ENCODE assay signal across 16 cellular contexts in the genomic region with DNA sequence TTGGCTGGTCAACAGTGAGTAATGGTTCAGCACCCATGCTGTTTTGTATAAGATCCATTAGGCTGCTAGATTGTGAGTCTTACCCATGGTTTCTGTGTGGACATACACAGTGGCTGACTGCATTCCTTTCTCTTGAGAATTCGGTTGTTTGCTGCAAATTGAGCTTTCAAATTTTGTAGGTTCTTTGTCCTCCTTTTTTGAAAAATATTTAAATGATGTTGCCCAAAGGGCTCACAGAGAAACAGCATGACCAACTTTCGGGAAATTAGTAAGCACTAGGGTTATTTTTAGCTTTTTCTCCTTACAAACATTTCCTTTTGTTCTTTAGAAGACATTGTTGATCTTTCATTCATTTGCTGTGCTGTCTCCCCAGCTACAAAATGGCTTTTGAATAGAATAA.
DNase-seq lines count a peak whose midpoint lies in the region; ATAC-seq, FAIRE-seq and TF ChIP-seq lines count a peak whose summit lies in the region.
"Had no signal": no experiment of that assay in that cellular context is flagged by ENCODE, and none has a peak within 500 bp of the region (broad histone marks: within the 10 kb centered on the region; RNA-seq: fewer than 3 reads in every experiment).

No MANE protein-coding gene starts in this region.

- DNase-seq in GM19239 (ENCODE audit: insufficient read length, low spot score) (no peak), amniotic stem cell (lab: John Stamatoyannopoulos, UW) (peak; percentile 15), foreskin keratinocyte (peak; percentile 52 to 72), sciatic nerve (ENCODE audit: low spot score) (no peak), ecto neural progenitor cell (ENCODE audit: low spot score) (no peak), GM12891 (ENCODE audit: insufficient read length, low spot score) (no peak), NCI-H510A (lab: John Stamatoyannopoulos, UW) (no peak), aorta (no peak)
- DNase-seq: activated CD4-positive, alpha-beta T cell treated with anti-CD3 and anti-CD28 coated beads, Interleukin-2, amount 50 U/mL, for 1 hour; activated effector memory CD4-positive, alpha-beta T cell treated with Interleukin-2 at 50 U/mL for 16 hours; CD8-positive, alpha-beta T cell; heart left ventricle; Karpas-422; NCI-H2029; stimulated activated naive CD8-positive, alpha-beta T cell treated with anti-CD3 and anti-CD28 coated beads, Interleukin-15, amount 100 ng/mL, for 72 hours had no signal

- no peaks in the 10 kb centered on the region for H3K27me3 ChIP-seq in foreskin keratinocyte
- no peaks in the 10 kb centered on the region for H3K27me3 ChIP-seq in aorta (ENCODE audit: control insufficient read depth in 1 of 2, insufficient read depth in 2 of 2, low read length in 1 of 2)
- H3K27me3 ChIP-seq: heart left ventricle had no signal

- no peaks in the 10 kb centered on the region for H3K9me3 ChIP-seq in aorta (ENCODE audit: control insufficient read depth, low read length)
- H3K9me3 ChIP-seq: heart left ventricle had no signal

- TF ChIP-seq CTCF in foreskin keratinocyte (conservative IDR thresholded peaks at IDR 0.05) = no peak

- FAIRE-seq in GM19239 (lab: Jason Lieb, UNC) (peak; percentile 31), GM12891 (lab: Jason Lieb, UNC) (no peak)

- H3K27ac ChIP-seq in foreskin keratinocyte (peak overlapping the region; percentile 60), aorta (ENCODE audit: low read depth in 1 of 2, low read length in 2 of 2) (no peak overlapping the region)
- H3K27ac ChIP-seq: coronary artery had no signal

- no peak for TF ChIP-seq POLR2A in GM12891 (IDR thresholded peaks at IDR 0.05; ENCODE audit: low read depth, low read length)

- H3K4me3 ChIP-seq in aorta (ENCODE audit: low read length in 2 of 2) = no peak overlapping the region
- H3K4me3 ChIP-seq: coronary artery, heart left ventricle had no signal

- intact Hi-C loops in sciatic nerve (cut with DNase I) (no loop called here), aorta (cut with DNase I) (loop anchor here in 1 of 2 donors (10.0 kb wide), 1 partner anchor 123 kb away; a partner anchor contains a TSS)

- H3K36me3 ChIP-seq in aorta (ENCODE audit: control insufficient read depth in 1 of 2, insufficient read depth in 2 of 2, low read length in 1 of 2) = peaks cover 0 to 1% of the 10 kb centered on the region in 2 donors

- H3K4me1 ChIP-seq in foreskin keratinocyte (peaks cover 6% of the 10 kb centered on the region), aorta (ENCODE audit: control insufficient read depth in 1 of 2, insufficient read depth in 2 of 2, low read length in 2 of 2) (no peaks in the 10 kb centered on the region)

- WGBS in aorta, 2 donors = 29 to 34% methylated on average over 2 of the region's 2 CpGs

- ATAC-seq in foreskin keratinocyte (peak; percentile 69), sciatic nerve (peak; percentile 47), aorta (ENCODE audit: low FRiP score) (no peak)
- ATAC-seq: CD8-positive, alpha-beta T cell; stimulated activated naive CD8-positive, alpha-beta T cell treated with anti-CD3 and anti-CD28 coated beads, Interleukin-15, amount 100 ng/mL, for 72 hours had no signal

TF ChIP-seq in GM12891, 5 proteins besides CTCF, POLR2A, EP300 and RAD21:
- TF ChIP-seq POLR2AphosphoS5 (IDR thresholded peaks at IDR 0.05; ENCODE audit: low read depth, low read length) (no peak), SPI1 (IDR thresholded peaks at IDR 0.05; ENCODE audit: low read depth, low read length) (no peak), TAF1 (IDR thresholded peaks at IDR 0.05; ENCODE audit: low read depth, low read length) (no peak), PAX5 (IDR thresholded peaks at IDR 0.05; ENCODE audit: insufficient read depth, low read length, severe bottlenecking) (no peak), POU2F2 (IDR thresholded peaks at IDR 0.05; ENCODE audit: low read depth, low read length) (no peak)
TF ChIP-seq in GM12891: peak in this region for 0.

Comparison
In these comparisons a context has a peak if more than half of its experiments do, and no peak if none do; other contexts are left out.
1. DNase-seq: peak in amniotic stem cell (single experiment) and foreskin keratinocyte (2 of 2); none in GM19239 (single experiment), sciatic nerve (single experiment), ecto neural progenitor cell (single experiment), GM12891 (single experiment), NCI-H510A (single experiment) and aorta (0 of 2).